In genomic region chr12:128259556-128260070, GRCh38 we compare ENCODE assay signal across 8 cellular contexts. TPM values are rescaled to one million over a fixed set of nuclear protein-coding genes. Genes with fewer than 3 reads are reported as not detected.
DNase-seq lines count a peak whose midpoint lies in the region; ATAC-seq, FAIRE-seq and TF ChIP-seq lines count a peak whose summit lies in the region.

No MANE protein-coding gene starts in this region.

- no peaks in the 10 kb centered on the region for H3K79me2 ChIP-seq in astrocyte (ENCODE audit: insufficient read depth, low read length)

- H3K9me3 ChIP-seq in astrocyte (ENCODE audit: insufficient read depth, low read depth, low read length) (no peaks in the 10 kb centered on the region), vagina (no peaks in the 10 kb centered on the region)

- H3K4me3 ChIP-seq in GM12865 (ENCODE audit: low read depth, low read length) (no peak overlapping the region), NB4 (ENCODE audit: low read depth, low read length) (no peak overlapping the region), astrocyte (ENCODE audit: insufficient read depth, low read depth, low read length) (no peak overlapping the region), kidney epithelial cell (ENCODE audit: low read depth, low read length) (no peak overlapping the region), vagina (no peak overlapping the region)

- H4K20me1 ChIP-seq in astrocyte (ENCODE audit: insufficient read depth, low read length), result no peaks in the 10 kb centered on the region

- H3K27ac Mint-ChIP-seq in astrocyte (ENCODE audit: unreplicated experiment), result no peak overlapping the region

- TF ChIP-seq POLR2A in NB4 (IDR thresholded peaks at IDR 0.05; ENCODE audit: extremely low read depth, insufficient read length), result no peak
- TF ChIP-seq POLR2A in vagina (IDR thresholded peaks at IDR 0.05), result no peak

- no peak overlapping the region for H3K9ac ChIP-seq in astrocyte (ENCODE audit: low read length)

- H3K4me1 Mint-ChIP-seq in astrocyte (ENCODE audit: low read depth, unreplicated experiment), result no peaks in the 10 kb centered on the region

- H3K27me3 ChIP-seq in astrocyte (ENCODE audit: insufficient read depth, low read length) (peaks cover 3% of the 10 kb centered on the region), kidney epithelial cell (ENCODE audit: control insufficient read depth, insufficient read depth, low read length) (no peaks in the 10 kb centered on the region), vagina (no peaks in the 10 kb centered on the region)

- no peak overlapping the region for H3K27ac ChIP-seq in astrocyte (ENCODE audit: low read depth, low read length)
- H3K27ac ChIP-seq in vagina, result no peak overlapping the region

- peaks cover 5% of the 10 kb centered on the region for H3K9me3 Mint-ChIP-seq in astrocyte (ENCODE audit: unreplicated experiment)

- peak; percentile 73 for TF ChIP-seq CTCF in GM12865 (IDR thresholded peaks at IDR 0.05; ENCODE audit: insufficient read depth, low read depth, low read length, missing control alignments)
- TF ChIP-seq CTCF in NB4 (IDR thresholded peaks at IDR 0.05; ENCODE audit: low read depth, low read length), result peak; percentile 78
- peak; percentile 68 for TF ChIP-seq CTCF in astrocyte (IDR thresholded peaks at IDR 0.05; ENCODE audit: insufficient read depth, low read depth, low read length)
- peak; percentile 72 for TF ChIP-seq CTCF in kidney epithelial cell (IDR thresholded peaks at IDR 0.05; ENCODE audit: insufficient read depth, low read length, poor library complexity, severe bottlenecking)
- peak; percentile 36 to 85 (median 72) for TF ChIP-seq CTCF in vagina (IDR thresholded peaks at IDR 0.05)

- no peak overlapping the region for H2AFZ ChIP-seq in astrocyte (ENCODE audit: low read depth, low read length)

- DNase-seq in GM12865 (ENCODE audit: low read depth) (peak; percentile 30), NB4 (ENCODE audit: low read depth) (peak; percentile 53), astrocyte (ENCODE audit: low read depth) (no peak), kidney epithelial cell (ENCODE audit: low read depth) (no peak), vagina (ENCODE audit: extremely low spot score in 2 of 2) (no peak), NCI-H446 treated with DMSO at 0.1 percent for 48 hours (lab: John Stamatoyannopoulos, UW) (no peak)

- ATAC-seq in GM21529 (IDR thresholded peaks at IDR 0.05; ENCODE audit: unreplicated experiment) (no peak), GM21723 (IDR thresholded peaks at IDR 0.05; ENCODE audit: unreplicated experiment) (no peak)

- no peak overlapping the region for H3K4me2 ChIP-seq in astrocyte (ENCODE audit: low read length)

- no peaks in the 10 kb centered on the region for H3K36me3 ChIP-seq in astrocyte (ENCODE audit: insufficient read depth, low read length)
- H3K36me3 ChIP-seq in kidney epithelial cell (ENCODE audit: control insufficient read depth, insufficient read depth, low read length), result no peaks in the 10 kb centered on the region
- no peaks in the 10 kb centered on the region for H3K36me3 ChIP-seq in vagina

- H3K4me3 Mint-ChIP-seq in astrocyte (ENCODE audit: unreplicated experiment), result no peak overlapping the region

- no peaks in the 10 kb centered on the region for H3K27me3 Mint-ChIP-seq in astrocyte (ENCODE audit: low read depth, unreplicated experiment)

- H3K36me3 Mint-ChIP-seq in astrocyte (ENCODE audit: low read depth, unreplicated experiment), result no peaks in the 10 kb centered on the region

- H3K4me1 ChIP-seq in astrocyte (ENCODE audit: insufficient read depth, low read length) (no peaks in the 10 kb centered on the region), vagina (no peaks in the 10 kb centered on the region)

- no peak for FAIRE-seq in astrocyte (lab: Jason Lieb, UNC)

- intact Hi-C loops in vagina (cut with DNase I), result no loop called here

RNA-seq across cellular contexts. Expression of gene TMEM132C, which starts 7.4 kb away (rescaled TPM):
- total RNA-seq in astrocyte (not detected in 2 replicates), kidney epithelial cell (0.42 and 0.48 TPM in 2 replicates), vagina (20.6 TPM)

Comparison
In these comparisons a context has a peak if more than half of its experiments do, and no peak if none do; other contexts are left out.
1. DNase-seq: peak in GM12865 (single experiment) and NB4 (single experiment); none in astrocyte (single experiment), kidney epithelial cell (single experiment), vagina (0 of 2) and NCI-H446 treated with DMSO at 0.1 percent for 48 hours (single experiment).
2. RNA of gene TMEM132C, which starts 7.4 kb away (total RNA-seq): 20.6 TPM in vagina (single experiment); 0.42 to 0.48 TPM in kidney epithelial cell and not detected in astrocyte; every median in the first group is over 10 times any median in the second.
3. Peak in every context shown above with its lines, with median percentiles within 50 percentile points of each other: CTCF ChIP-seq.